ENCODE assay signal across 8 cellular contexts in genomic region chr19:16382775-16383543, GRCh38. TPM values are rescaled to one million over a fixed set of nuclear protein-coding genes. Genes with fewer than 3 reads are reported as not detected.
A peak's percentile ranks its signal among the peaks of the same experiment; 100 is the strongest.
DNase-seq lines count a peak whose midpoint lies in the region; ATAC-seq and TF ChIP-seq lines count a peak whose summit lies in the region.

No MANE protein-coding gene starts in this region.

- H3K27me3 ChIP-seq in BE2C (no peaks in the 10 kb centered on the region), HAP-1 (ENCODE audit: low read depth) (no peaks in the 10 kb centered on the region), muscle layer of colon (ENCODE audit: control insufficient read depth in 1 of 2, insufficient read depth in 2 of 2, low read length in 2 of 2) (no peaks in the 10 kb centered on the region)

- CTCF ChIA-PET in OCI-LY7 (lab: Charles Lee; ENCODE audit: unreplicated experiment), result interaction anchor here (0.6 to 1.2 kb wide), 12 partner anchors 9 to 257 kb away, joined by 3 to 9 read pairs (median 3); no protein-coding TSS in a partner anchor

- no peaks in the 10 kb centered on the region for H4K20me1 ChIP-seq in OCI-LY7 (ENCODE audit: insufficient read depth, low read length)

- POLR2A ChIA-PET in OCI-LY7 (lab: Charles Lee), result interaction anchor here (0.6 to 2.4 kb wide), 15 partner anchors 10 to 805 kb away, joined by 3 to 12 read pairs (median 4); no protein-coding TSS in a partner anchor

- 0 out of 2 replicates have a peak, but pooled peaks cover 2% of the 10 kb centered on the region for H3K9me3 ChIP-seq in BE2C
- no peaks in the 10 kb centered on the region for H3K9me3 ChIP-seq in HAP-1
- H3K9me3 ChIP-seq in OCI-LY7 (ENCODE audit: low read length), result no peaks in the 10 kb centered on the region
- H3K9me3 ChIP-seq in muscle layer of colon (ENCODE audit: low read length), result no peaks in the 10 kb centered on the region

- H3K4me3 ChIP-seq in BE2C (ENCODE audit: low read depth, low read length) (no peak overlapping the region), HAP-1 (no peak overlapping the region), OCI-LY7 (ENCODE audit: low read depth, low read length, poor library complexity, severe bottlenecking) (peak overlapping the region; percentile 15), muscle layer of colon (ENCODE audit: low read depth in 1 of 2, low read length in 2 of 2) (peak overlapping the region in 1 of 2 donors; percentile 39)

- H3K27ac ChIP-seq in OCI-LY7 (ENCODE audit: low read depth, low read length, poor library complexity, severe bottlenecking) (peak overlapping the region; percentile 61), muscle layer of colon (ENCODE audit: low read depth, low read length) (peak overlapping the region; percentile 70)

- H3K4me2 ChIP-seq in OCI-LY7 (ENCODE audit: low read length), result peak overlapping the region; percentile 46

- peaks cover 46% of the 10 kb centered on the region for H3K36me3 ChIP-seq in BE2C
- peaks cover 35% of the 10 kb centered on the region for H3K36me3 ChIP-seq in HAP-1 (replicated peaks)
- peaks cover 36% of the 10 kb centered on the region for H3K36me3 ChIP-seq in OCI-LY7 (ENCODE audit: insufficient read depth, low read length)
- peaks cover 31% of the 10 kb centered on the region for H3K36me3 ChIP-seq in muscle layer of colon (ENCODE audit: insufficient read depth, low read length)

- in situ Hi-C loops in HAP-1 (cut with MboI; ENCODE audit: low sequenced_read_pairs), result loop anchor here (5.0 kb wide), 1 partner anchor 136 kb away; no protein-coding TSS in a partner anchor

- H2AFZ ChIP-seq in OCI-LY7 (ENCODE audit: low read length), result no peak overlapping the region

- peak; percentile 77 for DNase-seq in BE2C
- DNase-seq in HAP-1 (ENCODE audit: low spot score in 2 of 2), result peak; percentile 18 to 75
- peak; percentile 82 for DNase-seq in OCI-LY7 (ENCODE audit: low spot score)
- DNase-seq in activated T-cell treated with anti-CD3 and anti-CD28 coated beads, Interleukin-2, amount 50 U/mL, for 1 hour, result peak; percentile 85
- peak; percentile 60 to 67 for DNase-seq in stimulated activated CD8-positive, alpha-beta memory T cell treated with anti-CD3 and anti-CD28 coated beads, Interleukin-4, amount 100 ng/mL, for 4 hours (ENCODE audit: low read depth in 2 of 2, low spot score in 1 of 2)

- intact Hi-C loops in OCI-LY7 (cut with micrococcal nuclease; ENCODE audit: unreplicated experiment), result loop anchor here (1.0 to 2.0 kb wide), 4 partner anchors 12 to 136 kb away; no protein-coding TSS in a partner anchor

- H3K9ac ChIP-seq in muscle layer of colon (ENCODE audit: low read length), result peak overlapping the region; percentile 25

- no peaks in the 10 kb centered on the region for H3K79me2 ChIP-seq in OCI-LY7 (ENCODE audit: insufficient read depth, low read depth, low read length)

- no peaks in the 10 kb centered on the region for H3K4me1 ChIP-seq in BE2C
- H3K4me1 ChIP-seq in HAP-1, result no peaks in the 10 kb centered on the region
- H3K4me1 ChIP-seq in OCI-LY7 (ENCODE audit: insufficient read depth, low read length, poor library complexity, severe bottlenecking), result peaks cover 30% of the 10 kb centered on the region
- peaks cover 28% of the 10 kb centered on the region for H3K4me1 ChIP-seq in muscle layer of colon (ENCODE audit: insufficient read depth, low read length)

- TF ChIP-seq CTCF in BE2C (IDR thresholded peaks at IDR 0.05; ENCODE audit: low read depth, low read length), result peak; percentile 85
- peak; percentile 91 for TF ChIP-seq CTCF in OCI-LY7 (conservative IDR thresholded peaks at IDR 0.05; ENCODE audit: low read length)

- no TSS peak for BruUV-seq in OCI-LY7 (replicated peaks; lab: Mats Ljungman, UMichigan)

- peak; percentile 70 for ATAC-seq in esophagus mucosa
- ATAC-seq in HG02970 (IDR thresholded peaks at IDR 0.05; ENCODE audit: low FRiP score, unreplicated experiment), result no peak

- H3K9me2 ChIP-seq in OCI-LY7 (ENCODE audit: insufficient read depth, low read length), result no peaks in the 10 kb centered on the region

RNA-seq across cellular contexts. Expression of gene KLF2, which starts 58.3 kb away (rescaled TPM):
- polyA plus RNA-seq in BE2C (2012; ENCODE audit: insufficient read depth, insufficient read length, low read depth), result 11.1 TPM
- total RNA-seq in OCI-LY7 (2014; rRNA removed; shearing (Covaris generic)), result 4.5 and 8.6 TPM in 2 replicates
- total RNA-seq in OCI-LY7 (2022), result 6.2 and 8.2 TPM in 2 replicates
- 5.2 TPM for total RNA-seq in esophagus mucosa
